8 cellular contexts compared by ENCODE assay signal in the genomic region with DNA sequence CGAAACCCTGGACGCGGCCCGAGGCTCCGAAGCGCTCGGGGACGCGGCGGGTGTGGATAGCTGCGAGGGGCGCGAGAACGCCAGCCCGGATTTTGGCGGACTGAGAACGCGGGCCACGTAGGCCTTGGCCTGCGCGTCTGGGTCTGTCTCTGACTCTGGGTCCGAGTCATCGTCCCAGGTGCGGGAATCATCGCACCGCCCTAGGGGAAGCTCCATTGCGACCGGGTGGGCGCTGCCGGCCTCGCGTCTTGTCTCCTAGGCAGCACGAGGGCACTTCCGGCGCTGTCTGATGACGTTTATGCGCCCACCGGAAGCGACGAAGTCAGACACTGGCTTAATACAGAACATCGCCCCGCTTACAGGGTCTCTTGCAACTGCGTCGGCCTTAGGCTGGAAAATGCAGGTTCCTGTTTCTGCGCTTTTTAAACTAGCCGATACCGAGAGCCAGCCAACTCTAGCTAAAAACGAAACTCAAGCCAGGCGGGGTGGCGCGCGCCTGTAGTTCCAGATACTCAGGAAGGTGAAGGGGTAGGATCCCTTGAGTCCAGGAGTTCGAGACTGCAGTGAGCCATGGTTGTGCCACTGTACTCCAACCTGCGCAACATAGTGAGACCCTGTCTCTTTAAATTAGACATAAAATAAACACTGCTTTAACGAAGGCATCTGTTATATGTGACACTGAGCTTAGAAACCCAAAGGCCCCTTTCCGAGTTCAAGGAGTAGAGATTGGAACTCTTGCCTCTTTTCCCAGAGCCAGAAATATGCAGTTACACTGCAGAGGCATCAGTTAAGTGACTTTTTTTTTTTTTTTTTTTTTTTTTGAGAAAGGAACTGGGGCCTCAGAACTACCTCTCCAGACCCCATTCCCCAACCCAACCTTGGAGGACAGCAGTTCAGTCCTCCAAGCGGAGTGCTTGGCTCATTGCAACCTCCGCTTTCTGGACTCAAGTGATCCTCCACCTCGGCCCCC. TPM values are rescaled to one million over a fixed set of nuclear protein-coding genes. Genes with fewer than 3 reads are reported as not detected.
DNase-seq lines count a peak whose midpoint lies in the region; ATAC-seq and TF ChIP-seq lines count a peak whose summit lies in the region.

TSS of gene FBXW9 (minus strand) at position 266 of the 970 bp plus-strand sequence. CDS start at position 216, 50 bp downstream.

- no peaks in the 10 kb centered on the region for H3K27me3 Mint-ChIP-seq in activated T-cell treated with anti-CD3 and anti-CD28 coated beads, Interleukin-2, amount 50 U/mL, for 4 hours (ENCODE audit: low read depth)

- H3K27ac ChIP-seq in KMS-11 (peak within 1 kb of the TSS; percentile 59), muscle layer of colon (ENCODE audit: low read depth, low read length) (peak within 1 kb of the TSS; percentile 88)

- H4K20me1 ChIP-seq in KMS-11 (ENCODE audit: insufficient read depth) = no peaks in the 10 kb centered on the region

- H3K9ac ChIP-seq in KMS-11 (peak within 1 kb of the TSS; percentile 86), muscle layer of colon (ENCODE audit: low read length) (peak within 1 kb of the TSS; percentile 41)

- H3K4me3 ChIP-seq in KMS-11 (IDR thresholded peaks at IDR 0.05; ENCODE audit: insufficient read depth, low read depth, low read length) (peak within 1 kb of the TSS; percentile 45), muscle layer of colon (ENCODE audit: low read depth in 1 of 2, low read length in 2 of 2) (peak within 1 kb of the TSS; percentile 75 to 80)

- H3K4me1 ChIP-seq in KMS-11 (ENCODE audit: low read depth, poor library complexity, severe bottlenecking) = peaks cover 33% of the 10 kb centered on the region
- H3K4me1 ChIP-seq in muscle layer of colon (ENCODE audit: insufficient read depth, low read length) = peaks cover 13% of the 10 kb centered on the region

- H3K4me1 Mint-ChIP-seq in activated T-cell treated with anti-CD3 and anti-CD28 coated beads, Interleukin-2, amount 50 U/mL, for 4 hours (ENCODE audit: low read depth) = peaks cover 8% of the 10 kb centered on the region

- H3K27me3 ChIP-seq in KMS-11 (ENCODE audit: insufficient read depth, low read depth) (no peaks in the 10 kb centered on the region), muscle layer of colon (ENCODE audit: control insufficient read depth in 1 of 2, insufficient read depth in 2 of 2, low read length in 2 of 2) (no peaks in the 10 kb centered on the region)

- H3K36me3 Mint-ChIP-seq in activated T-cell treated with anti-CD3 and anti-CD28 coated beads, Interleukin-2, amount 50 U/mL, for 4 hours (ENCODE audit: insufficient read depth) = peaks cover 11% of the 10 kb centered on the region

- H3K4me2 ChIP-seq in KMS-11 = peak within 1 kb of the TSS; percentile 88

- H2AFZ ChIP-seq in KMS-11 (ENCODE audit: low read depth) = peak within 1 kb of the TSS; percentile 37

- TF ChIP-seq CTCF in KMS-11 (conservative IDR thresholded peaks at IDR 0.05; ENCODE audit: low read depth, low read length) = no peak

- peak; percentile 74 for ATAC-seq in GM21529 (IDR thresholded peaks at IDR 0.05; ENCODE audit: unreplicated experiment)
- peak; percentile 88 to 91 for ATAC-seq in activated T-cell treated with anti-CD3 and anti-CD28 coated beads, Interleukin-2, amount 50 U/mL, for 4 hours
- peak; percentile 83 for ATAC-seq in esophagus mucosa

- H3K36me3 ChIP-seq in KMS-11 (ENCODE audit: insufficient read depth) = no peaks in the 10 kb centered on the region; the same call in 1 of the 2 replicates
- peaks cover 10% of the 10 kb centered on the region for H3K36me3 ChIP-seq in muscle layer of colon (ENCODE audit: insufficient read depth, low read length)

- H3K9me3 ChIP-seq in muscle layer of colon (ENCODE audit: low read length) = no peaks in the 10 kb centered on the region

- H3K79me2 ChIP-seq in KMS-11 (ENCODE audit: insufficient read depth, low read depth) = no peaks in the 10 kb centered on the region

- H3K4me3 Mint-ChIP-seq in activated T-cell treated with anti-CD3 and anti-CD28 coated beads, Interleukin-2, amount 50 U/mL, for 4 hours = peak within 1 kb of the TSS; percentile 87

- peak; percentile 96 for DNase-seq in D341Med (ENCODE audit: low spot score)
- peak; percentile 98 for DNase-seq in activated T-cell treated with anti-CD3 and anti-CD28 coated beads, Interleukin-2, amount 50 U/mL, for 4 hours
- DNase-seq in stimulated activated CD8-positive, alpha-beta memory T cell treated with anti-CD3 and anti-CD28 coated beads, Interleukin-4, amount 100 ng/mL, for 48 hours = peak; percentile 100

- no peaks in the 10 kb centered on the region for H3K9me3 Mint-ChIP-seq in activated T-cell treated with anti-CD3 and anti-CD28 coated beads, Interleukin-2, amount 50 U/mL, for 4 hours

TF ChIP-seq in PFSK-1, 5 proteins besides CTCF, POLR2A, EP300 and RAD21:
- 0 out of 4 replicates have a peak, but pooled peaks of 1 of the 2 experiments have one; percentile 41 for TF ChIP-seq REST (IDR thresholded peaks at IDR 0.05; ENCODE audit: insufficient read depth in 1 of 2, low read depth in 2 of 2, low read length in 2 of 2)
- TF ChIP-seq FOXP2 (optimal IDR thresholded peaks at IDR 0.05; ENCODE audit: borderline replicate concordance, extremely low read depth, extremely low read length, insufficient read depth) = peak; percentile 91
- TF ChIP-seq TAF1 (IDR thresholded peaks at IDR 0.05; ENCODE audit: borderline replicate concordance, insufficient read depth, low read length) = peak; percentile 79; the same call in 1 of the 2 replicates
- TF ChIP-seq SIN3A (IDR thresholded peaks at IDR 0.05; ENCODE audit: borderline replicate concordance, insufficient read depth, low read length) = peak; percentile 98; the same call in 1 of the 2 replicates
- peak; percentile 88 for TF ChIP-seq POLR2AphosphoS5 (IDR thresholded peaks at IDR 0.05; ENCODE audit: low read depth, low read length)

RNA-seq across cellular contexts. Expression of gene FBXW9, which starts in this region (rescaled TPM):
- 17.6 TPM for polyA plus RNA-seq in PFSK-1 (2012; ENCODE audit: insufficient read length, low read depth)
- 1 to 10 TPM; 7.9 to 9.9 (median 9.4) TPM for total RNA-seq in activated T-cell treated with anti-CD3 and anti-CD28 coated beads, Interleukin-2, amount 50 U/mL, for 4 hours
- 11.1 TPM for total RNA-seq in esophagus mucosa

Comparison
In these comparisons a context has a peak if more than half of its experiments do, and no peak if none do; other contexts are left out.
1. Peak in every context shown above with its lines: DNase-seq, ATAC-seq, H3K4me3 ChIP-seq and H3K27ac ChIP-seq.